13 cellular contexts compared by ENCODE assay signal in the genomic region with DNA sequence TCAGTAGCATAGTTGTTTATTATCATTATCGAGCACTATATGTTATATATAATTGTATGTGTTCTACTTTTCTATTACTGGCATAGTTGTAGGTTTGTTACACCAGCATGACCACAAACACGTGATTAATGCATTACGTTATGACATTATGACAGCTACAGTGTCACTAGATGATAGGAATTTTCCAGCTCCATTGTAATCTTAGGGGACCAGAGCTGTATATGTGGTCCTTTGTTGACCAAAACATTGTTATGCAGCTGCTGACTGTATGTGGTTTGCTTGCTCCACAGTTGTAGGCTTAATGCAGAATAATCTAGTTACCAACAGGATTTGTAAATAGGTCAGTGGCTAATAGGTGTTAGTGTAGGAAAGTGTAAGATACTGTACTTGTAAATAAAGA.
"Had no signal": no experiment of that assay in that cellular context is flagged by ENCODE, and none has a peak within 500 bp of the region (broad histone marks: within the 10 kb centered on the region; RNA-seq: fewer than 3 reads in every experiment).

No MANE protein-coding gene starts in this region.

- H3K4me3 ChIP-seq: ascending aorta, gastroesophageal sphincter, left ventricle myocardium inferior, right atrium auricular region, skin epidermis had no signal

- DNase-seq: activated CD4-positive, alpha-beta T cell treated with anti-CD3 and anti-CD28 coated beads, Interleukin-2, amount 50 U/mL, for 1 hour; activated naive CD4-positive, alpha-beta T cell; activated naive CD8-positive, alpha-beta T cell treated with anti-CD3 and anti-CD28 coated beads, Interleukin-2, amount 50 U/mL, for 24 hours; kidney; left ventricle myocardium inferior; nucleus accumbens; stimulated activated CD4-positive, alpha-beta T cell treated with anti-CD3 and anti-CD28 coated beads, Interleukin-4, amount 100 ng/mL, for 4 hours; stimulated activated CD8-positive, alpha-beta memory T cell treated with anti-CD3 and anti-CD28 coated beads, Interleukin-4, amount 100 ng/mL, for 48 hours; stimulated activated naive CD4-positive, alpha-beta T cell treated with Interleukin-2 at 50 U/mL for 16 hours had no signal

- H3K9me3 ChIP-seq: ascending aorta, gastroesophageal sphincter, right atrium auricular region had no signal

- H3K27ac ChIP-seq: ascending aorta, gastroesophageal sphincter, left ventricle myocardium inferior, skin epidermis had no signal

- H3K4me1 ChIP-seq: gastroesophageal sphincter had no signal

- H3K36me3 ChIP-seq: right atrium auricular region had no signal

- H3K27me3 ChIP-seq: ascending aorta, gastroesophageal sphincter, right atrium auricular region had no signal
